Comparison of ENCODE assay signal across 24 cellular contexts in genomic region chr16:1430214-1430758, GRCh38. TPM values are rescaled to one million over a fixed set of nuclear protein-coding genes. Genes with fewer than 3 reads are reported as not detected.
"Had no signal": no experiment of that assay in that cellular context is flagged by ENCODE, and none has a peak within 500 bp of the region (broad histone marks: within the 10 kb centered on the region; RNA-seq: fewer than 3 reads in every experiment).

No MANE protein-coding gene starts in this region.

- H3K4me1 Mint-ChIP-seq: activated naive CD4-positive, alpha-beta T cell treated with anti-CD3 and anti-CD28 coated beads, Interleukin-2, amount 10 ng/mL, durations not matched to agents 7 days and 5 days; activated naive CD8-positive, alpha-beta T cell treated with anti-CD3 and anti-CD28 coated beads, Interleukin-2, amount 50 U/mL, for 24 hours; mesothelial cell of epicardium had no signal

- H3K27me3 ChIP-seq: testis had no signal

- ATAC-seq: activated naive CD8-positive, alpha-beta T cell treated with anti-CD3 and anti-CD28 coated beads, Interleukin-2, amount 50 U/mL, for 24 hours; natural killer cell treated with Interleukin-12 subunit alpha and Interleukin-12 subunit beta and Interleukin-15 and Interleukin-18, amount 100 ng/mL, for 72 hours had no signal

- H3K27ac Mint-ChIP-seq: activated naive CD4-positive, alpha-beta T cell treated with anti-CD3 and anti-CD28 coated beads, Interleukin-2, amount 10 ng/mL, durations not matched to agents 7 days and 5 days; activated naive CD8-positive, alpha-beta T cell treated with anti-CD3 and anti-CD28 coated beads, Interleukin-2, amount 50 U/mL, for 24 hours; mesothelial cell of epicardium; natural killer cell treated with Interleukin-12 subunit alpha and Interleukin-12 subunit beta and Interleukin-15 and Interleukin-18, amount 100 ng/mL, for 72 hours; type B pancreatic cell had no signal

- H3K4me3 ChIP-seq: lung, testis had no signal

- H3K36me3 Mint-ChIP-seq: activated naive CD4-positive, alpha-beta T cell treated with anti-CD3 and anti-CD28 coated beads, Interleukin-2, amount 10 ng/mL, durations not matched to agents 7 days and 5 days; brain; mesothelial cell of epicardium; natural killer cell treated with Interleukin-12 subunit alpha and Interleukin-12 subunit beta and Interleukin-15 and Interleukin-18, amount 100 ng/mL, for 72 hours; type B pancreatic cell had no signal

- H3K4me3 Mint-ChIP-seq: activated naive CD4-positive, alpha-beta T cell treated with anti-CD3 and anti-CD28 coated beads, Interleukin-2, amount 10 ng/mL, durations not matched to agents 7 days and 5 days; activated naive CD8-positive, alpha-beta T cell treated with anti-CD3 and anti-CD28 coated beads, Interleukin-2, amount 50 U/mL, for 24 hours; brain; mesothelial cell of epicardium; natural killer cell treated with Interleukin-12 subunit alpha and Interleukin-12 subunit beta and Interleukin-15 and Interleukin-18, amount 100 ng/mL, for 72 hours; type B pancreatic cell had no signal

- H3K27me3 Mint-ChIP-seq: activated naive CD8-positive, alpha-beta T cell treated with anti-CD3 and anti-CD28 coated beads, Interleukin-2, amount 50 U/mL, for 24 hours; brain; natural killer cell treated with Interleukin-12 subunit alpha and Interleukin-12 subunit beta and Interleukin-15 and Interleukin-18, amount 100 ng/mL, for 72 hours; type B pancreatic cell had no signal

- H3K27ac ChIP-seq: testis had no signal

- H3K9me3 Mint-ChIP-seq: activated naive CD4-positive, alpha-beta T cell treated with anti-CD3 and anti-CD28 coated beads, Interleukin-2, amount 10 ng/mL, durations not matched to agents 7 days and 5 days; activated naive CD8-positive, alpha-beta T cell treated with anti-CD3 and anti-CD28 coated beads, Interleukin-2, amount 50 U/mL, for 24 hours; brain; mesothelial cell of epicardium; natural killer cell treated with Interleukin-12 subunit alpha and Interleukin-12 subunit beta and Interleukin-15 and Interleukin-18, amount 100 ng/mL, for 72 hours; type B pancreatic cell had no signal

- H3K9me3 ChIP-seq: testis had no signal

- DNase-seq: activated CD4-positive, alpha-beta T cell treated with anti-CD3 and anti-CD28 coated beads for 1 hour; activated CD8-positive, alpha-beta memory T cell treated with anti-CD3 and anti-CD28 coated beads for 24 hours; activated CD8-positive, alpha-beta memory T cell treated with anti-CD3 and anti-CD28 coated beads, Interleukin-2, amount 50 U/mL, for 48 hours; activated effector memory CD4-positive, alpha-beta T cell treated with Interleukin-2 at 50 U/mL for 16 hours; activated naive CD4-positive, alpha-beta T cell treated with anti-CD3 and anti-CD28 coated beads, Interleukin-2, amount 10 ng/mL, durations not matched to agents 7 days and 5 days; activated naive CD8-positive, alpha-beta T cell treated with anti-CD3 and anti-CD28 coated beads, Interleukin-2, amount 50 U/mL, for 24 hours; activated T-cell treated with anti-CD3 and anti-CD28 coated beads, Interleukin-2, amount 50 U/mL, for 48 hours; anterior cingulate cortex; central memory CD4-positive, alpha-beta T cell; cortex of kidney; erythroblast; stimulated activated CD4-positive, alpha-beta T cell treated with anti-CD3 and anti-CD28 coated beads, Interleukin-15, amount 100 ng/mL, for 24 hours; stimulated activated CD4-positive, alpha-beta T cell treated with anti-CD3 and anti-CD28 coated beads, Interleukin-4, amount 100 ng/mL, for 1 hour; T-helper 9 cell; testis had no signal

RNA-seq across cellular contexts. Expression of gene PERCC1, which starts 0.6 kb away (rescaled TPM):
- total RNA-seq: frontal cortex, kidney, left lobe of liver, mesothelial cell of epicardium, posterior vena cava had no signal
